ENCODE assay signal across 18 cellular contexts in the genomic region with DNA sequence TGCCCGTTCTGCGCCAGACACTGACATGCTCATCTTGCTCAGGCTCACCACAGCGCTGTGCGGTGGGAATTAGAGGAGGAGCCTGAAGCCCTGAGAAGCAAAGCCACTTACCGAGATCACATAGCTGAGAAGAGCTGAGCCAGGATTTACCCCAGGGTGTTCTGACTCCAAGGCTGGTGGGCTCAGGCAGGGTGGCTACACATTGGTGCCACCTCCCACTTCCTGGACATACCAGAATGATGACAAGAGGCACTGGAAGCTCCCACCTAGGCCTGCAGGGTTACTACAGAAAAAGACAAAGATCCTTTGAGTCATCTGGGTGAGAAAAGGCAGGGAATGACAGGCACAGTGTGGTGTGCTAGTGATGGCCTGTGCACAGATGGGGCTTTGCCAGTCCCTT. TPM values are rescaled to one million over a fixed set of nuclear protein-coding genes. Genes with fewer than 3 reads are reported as not detected.
A peak's percentile ranks its signal among the peaks of the same experiment; 100 is the strongest.
DNase-seq lines count a peak whose midpoint lies in the region; ATAC-seq and TF ChIP-seq lines count a peak whose summit lies in the region.
"Had no signal": no experiment of that assay in that cellular context is flagged by ENCODE, and none has a peak within 500 bp of the region (broad histone marks: within the 10 kb centered on the region; RNA-seq: fewer than 3 reads in every experiment).

No MANE protein-coding gene starts in this region.

- peaks cover 28% of the 10 kb centered on the region for H3K9me3 Mint-ChIP-seq in nephron progenitor cell

- peak; percentile 64 for DNase-seq in AG10803 (ENCODE audit: low read depth)
- peak; percentile 99 for DNase-seq in HT1080 (ENCODE audit: low read depth)
- peak; percentile 74 for DNase-seq in amniotic epithelial cell (ENCODE audit: low read depth)
- peak; percentile 47 for DNase-seq in iris pigment epithelial cell (ENCODE audit: low read depth)
- DNase-seq in medulla oblongata (ENCODE audit: extremely low spot score) = no peak
- no peak for DNase-seq in nephron progenitor cell
- DNase-seq: activated CD4-positive, alpha-beta T cell treated with anti-CD3 and anti-CD28 coated beads for 48 hours; midbrain; NCI-H1930; NK-92 treated with Interleukin-12 subunit alpha and Interleukin-12 subunit beta, amount 100 ng/mL, for 24 hours; stimulated activated CD4-positive, alpha-beta T cell treated with anti-CD3 and anti-CD28 coated beads, Interleukin-4, amount 100 ng/mL, for 4 hours; T-cell had no signal

- no peaks in the 10 kb centered on the region for H3K27me3 Mint-ChIP-seq in nephron progenitor cell (ENCODE audit: low read depth, poor library complexity)

- H3K36me3 Mint-ChIP-seq in nephron progenitor cell (ENCODE audit: low read depth) = no peaks in the 10 kb centered on the region

- TF ChIP-seq CTCF in AG10803 (conservative IDR thresholded peaks at IDR 0.05; ENCODE audit: low read length) (no peak), nephron progenitor cell (IDR thresholded peaks at IDR 0.05) (no peak)

- no peak overlapping the region for H3K4me3 Mint-ChIP-seq in nephron progenitor cell
- H3K4me3 Mint-ChIP-seq: stimulated activated naive CD8-positive, alpha-beta T cell treated with anti-CD3 and anti-CD28 coated beads, Interleukin-15, Interleukin-2, amounts not matched to agents 100 ng/mL and 50 ng/mL, for 24 hours; T-cell had no signal

- ATAC-seq in GM19023 (IDR thresholded peaks at IDR 0.05; ENCODE audit: unreplicated experiment) (no peak), HG03342 (IDR thresholded peaks at IDR 0.05; ENCODE audit: unreplicated experiment) (no peak)
- ATAC-seq: T-cell had no signal

- peaks cover 4% of the 10 kb centered on the region for H3K4me1 Mint-ChIP-seq in nephron progenitor cell
- H3K4me1 Mint-ChIP-seq: T-cell had no signal

- no peak overlapping the region for H3K27ac Mint-ChIP-seq in nephron progenitor cell
- H3K27ac Mint-ChIP-seq: activated T-helper 2 cell treated with anti-CD3 and anti-CD28 coated beads, Interferon-gamma antibody, Interleukin-2, Interleukin-4, amounts not matched to agents 10 μg/mL and 5 μg/mL and 100 μg/mL, durations not matched to agents 14 hours and 24 hours and 36 hours; progenitor cell of endocrine pancreas; stimulated activated naive CD8-positive, alpha-beta T cell treated with anti-CD3 and anti-CD28 coated beads, Interleukin-15, Interleukin-2, amounts not matched to agents 100 ng/mL and 50 ng/mL, for 24 hours; T-cell had no signal

- H3K4me3 ChIP-seq in AG10803 (ENCODE audit: low read length) = no peak overlapping the region
- H3K4me3 ChIP-seq: BLaER1 had no signal

RNA-seq across cellular contexts. Expression of gene FKBP1A, which starts 24.4 kb away (rescaled TPM):
- total RNA-seq in HT1080 (2014; rRNA removed; shearing (Covaris generic)) = 181 and 419 TPM in 2 replicates
- 989 and 1,085 TPM in 2 replicates for polyA plus RNA-seq in HT1080 (2015; cell fraction: cytosol; rRNA removed)
- polyA plus RNA-seq in HT1080 (2015; cell fraction: nucleus; rRNA removed) = 339 and 396 TPM in 2 replicates

RNA-seq across cellular contexts. Expression of gene NSFL1C, which starts 49.4 kb away (rescaled TPM):
- total RNA-seq in HT1080 (2014; rRNA removed; shearing (Covaris generic)) = 34.6 and 48.4 TPM in 2 replicates
- 54.1 and 56.8 TPM in 2 replicates for polyA plus RNA-seq in HT1080 (2015; cell fraction: cytosol; rRNA removed)
- 81.5 and 91.4 TPM in 2 replicates for polyA plus RNA-seq in HT1080 (2015; cell fraction: nucleus; rRNA removed)

Comparison
In these comparisons a context has a peak if more than half of its experiments do, and no peak if none do; other contexts are left out.
1. DNase-seq: peak in AG10803 (single experiment), HT1080 (single experiment), amniotic epithelial cell (single experiment) and iris pigment epithelial cell (single experiment); none in medulla oblongata (single experiment) and nephron progenitor cell (single experiment).